ENCODE assay signal across 3 cellular contexts in genomic region chr5:120502531-120502930, GRCh38.
TF ChIP-seq lines count a peak whose summit lies in the region.

No MANE protein-coding gene starts in this region.

TF ChIP-seq in SK-N-SH, 30 proteins besides CTCF, POLR2A, EP300 and RAD21:
- TF ChIP-seq RXRA (IDR thresholded peaks at IDR 0.05; ENCODE audit: borderline replicate concordance, low read depth) (no peak), TEAD4 (IDR thresholded peaks at IDR 0.05; ENCODE audit: borderline replicate concordance, insufficient read depth) (no peak), YY1 (IDR thresholded peaks at IDR 0.05; ENCODE audit: low read depth) (no peak)

TF ChIP-seq in SK-N-SH treated with all-trans-retinoic acid at 6 μM for 48 hours, 23 proteins besides CTCF, POLR2A, EP300 and RAD21:
- no peak for TF ChIP-seq BACH2 (CRISPR knock-in tag; IDR thresholded peaks at IDR 0.05; ENCODE audit: borderline replicate concordance)
- TF ChIP-seq ZFP3 (CRISPR knock-in tag; IDR thresholded peaks at IDR 0.05) = no peak
- TF ChIP-seq SNAI2 (CRISPR knock-in tag; IDR thresholded peaks at IDR 0.05) = no peak
- TF ChIP-seq ZNF8 (CRISPR knock-in tag; IDR thresholded peaks at IDR 0.05) = no peak
- TF ChIP-seq TCF4 (CRISPR knock-in tag; IDR thresholded peaks at IDR 0.05; ENCODE audit: borderline replicate concordance) = no peak

TF ChIP-seq in K562, 482 proteins besides CTCF, POLR2A, EP300 and RAD21:
- TF ChIP-seq, protein P1, sequence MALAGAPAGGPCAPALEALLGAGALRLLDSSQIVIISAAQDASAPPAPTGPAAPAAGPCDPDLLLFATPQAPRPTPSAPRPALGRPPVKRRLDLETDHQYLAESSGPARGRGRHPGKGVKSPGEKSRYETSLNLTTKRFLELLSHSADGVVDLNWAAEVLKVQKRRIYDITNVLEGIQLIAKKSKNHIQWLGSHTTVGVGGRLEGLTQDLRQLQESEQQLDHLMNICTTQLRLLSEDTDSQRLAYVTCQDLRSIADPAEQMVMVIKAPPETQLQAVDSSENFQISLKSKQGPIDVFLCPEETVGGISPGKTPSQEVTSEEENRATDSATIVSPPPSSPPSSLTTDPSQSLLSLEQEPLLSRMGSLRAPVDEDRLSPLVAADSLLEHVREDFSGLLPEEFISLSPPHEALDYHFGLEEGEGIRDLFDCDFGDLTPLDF (CRISPR knock-in tag; IDR thresholded peaks at IDR 0.05) = no peak
- no peak for TF ChIP-seq KDM1A (IDR thresholded peaks at IDR 0.05)
